ENCODE assay signal across 6 cellular contexts in genomic region chr17:7216242-7217112, GRCh38. TPM values are rescaled to one million over a fixed set of nuclear protein-coding genes. Genes with fewer than 3 reads are reported as not detected.
A peak's percentile ranks its signal among the peaks of the same experiment; 100 is the strongest.
DNase-seq lines count a peak whose midpoint lies in the region; ATAC-seq, FAIRE-seq and TF ChIP-seq lines count a peak whose summit lies in the region.

No MANE protein-coding gene starts in this region.

- H3K27me3 ChIP-seq in HAP-1 (ENCODE audit: low read depth) (no peaks in the 10 kb centered on the region), neural progenitor cell (no peaks in the 10 kb centered on the region)

- peak overlapping the region; percentile 51 for H3K9ac ChIP-seq in neural progenitor cell

- peak overlapping the region; percentile 6; the same call in 1 of the 2 replicates for H3K4me3 ChIP-seq in HAP-1
- peak overlapping the region; percentile 59 for H3K4me3 ChIP-seq in neural progenitor cell

- H3K27ac Mint-ChIP-seq in MCF 10A (ENCODE audit: low read depth, unreplicated experiment) (no peak overlapping the region), neural progenitor cell (peak overlapping the region; percentile 0)

- peaks cover 15% of the 10 kb centered on the region for H3K36me3 ChIP-seq in HAP-1 (replicated peaks)
- no peaks in the 10 kb centered on the region for H3K36me3 ChIP-seq in neural progenitor cell

- peaks cover 43% of the 10 kb centered on the region for H3K79me2 ChIP-seq in neural progenitor cell (ENCODE audit: low read depth)

- no peak overlapping the region for H2AFZ ChIP-seq in neural progenitor cell (replicated peaks)

- peaks cover 21% of the 10 kb centered on the region for H4K20me1 ChIP-seq in neural progenitor cell (ENCODE audit: low read depth)

- peak overlapping the region; percentile 22 for H3K4me3 Mint-ChIP-seq in MCF 10A (ENCODE audit: unreplicated experiment)
- peak overlapping the region; percentile 83 for H3K4me3 Mint-ChIP-seq in neural progenitor cell

- POLR2A ChIA-PET in MCF 10A (lab: Yijun Ruan, JAX) = interaction anchor here (0.5 kb wide), 1 partner anchor 34 kb away, joined by 3 read pairs; no protein-coding TSS in a partner anchor

- H3K9me3 Mint-ChIP-seq in MCF 10A (ENCODE audit: unreplicated experiment) (no peaks in the 10 kb centered on the region), neural progenitor cell (no peaks in the 10 kb centered on the region)

- CTCF ChIA-PET in MCF 10A (lab: Yijun Ruan, JAX) = no interaction called here

- no peak for DNase-seq in HAP-1 (ENCODE audit: low spot score in 2 of 2)
- no peak for DNase-seq in MCF 10A (ENCODE audit: unreplicated experiment)
- no peak for DNase-seq in neural progenitor cell (ENCODE audit: low spot score)
- DNase-seq in stimulated activated CD4-positive, alpha-beta T cell treated with anti-CD3 and anti-CD28 coated beads, Interleukin-4, amount 100 ng/mL, for 24 hours = no peak
- DNase-seq in frontal cortex (ENCODE audit: low spot score in 2 of 2) = no peak

- FAIRE-seq in frontal cortex (lab: Jason Lieb, UNC) = no peak

- H3K27ac ChIP-seq in neural progenitor cell = no peak overlapping the region

- no peak for ATAC-seq in GM18520 (IDR thresholded peaks at IDR 0.05; ENCODE audit: unreplicated experiment)

- BruUV-seq in MCF 10A (replicated peaks; lab: Mats Ljungman, UMichigan) = no TSS peak

- no peaks in the 10 kb centered on the region for H3K9me3 ChIP-seq in HAP-1
- no peaks in the 10 kb centered on the region for H3K9me3 ChIP-seq in neural progenitor cell (ENCODE audit: low read depth)

- H3K4me1 ChIP-seq in HAP-1 (peaks cover 21% of the 10 kb centered on the region), neural progenitor cell (peaks cover 53% of the 10 kb centered on the region)

- H3K4me2 ChIP-seq in neural progenitor cell = peak overlapping the region; percentile 85

- intact Hi-C loops in MCF 10A (cut with micrococcal nuclease) = no loop called here

- H3F3A ChIP-seq in neural progenitor cell (ENCODE audit: low read depth) = peaks cover 75% of the 10 kb centered on the region

- H3K27me3 Mint-ChIP-seq in MCF 10A (ENCODE audit: insufficient read depth, unreplicated experiment) (no peaks in the 10 kb centered on the region), neural progenitor cell (ENCODE audit: insufficient read depth, low read depth) (peaks cover 23% of the 10 kb centered on the region)

- TF ChIP-seq CTCF in MCF 10A (IDR thresholded peaks at IDR 0.05; ENCODE audit: unreplicated experiment) (no peak), neural progenitor cell (IDR thresholded peaks at IDR 0.05) (no peak)

- H3K36me3 Mint-ChIP-seq in MCF 10A (ENCODE audit: insufficient read depth, unreplicated experiment) (peaks cover 35% of the 10 kb centered on the region), neural progenitor cell (peaks cover 10% of the 10 kb centered on the region)

- in situ Hi-C loops in HAP-1 (cut with MboI; ENCODE audit: low sequenced_read_pairs) = no loop called here

- peaks cover 41% of the 10 kb centered on the region for H3K4me1 Mint-ChIP-seq in MCF 10A (ENCODE audit: insufficient read depth, unreplicated experiment)
- peaks cover 69% of the 10 kb centered on the region for H3K4me1 Mint-ChIP-seq in neural progenitor cell

RNA-seq across cellular contexts. Expression of gene DLG4, which starts 3.2 kb away (rescaled TPM):
- total RNA-seq in MCF 10A (2022) (7.6 TPM in 2 replicates), neural progenitor cell (ENCODE audit: low replicate concordance) (23.5 and 50.5 TPM in 2 replicates), frontal cortex (111 TPM)

RNA-seq across cellular contexts. Expression of gene ACADVL, which starts 3.3 kb away (rescaled TPM):
- total RNA-seq in MCF 10A (2022) (387 and 413 TPM in 2 replicates), neural progenitor cell (ENCODE audit: low replicate concordance) (86.7 and 194 TPM in 2 replicates), frontal cortex (65.6 TPM)

RNA-seq across cellular contexts. Expression of gene DVL2, which starts 17.8 kb away (rescaled TPM):
- total RNA-seq in MCF 10A (2022) (34.9 and 37.4 TPM in 2 replicates), neural progenitor cell (ENCODE audit: low replicate concordance) (43.9 and 113 TPM in 2 replicates), frontal cortex (53.4 TPM)

RNA-seq across cellular contexts. Expression of gene PHF23, which starts 22.8 kb away (rescaled TPM):
- 41.8 and 47.1 TPM in 2 replicates for total RNA-seq in MCF 10A (2022)
- total RNA-seq in neural progenitor cell (ENCODE audit: low replicate concordance) = 31.6 and 59.1 TPM in 2 replicates
- 34.6 TPM for total RNA-seq in frontal cortex

RNA-seq across cellular contexts. Expression of gene GABARAP, which starts 25.8 kb away (rescaled TPM):
- total RNA-seq in MCF 10A (2022) (226 and 294 TPM in 2 replicates), neural progenitor cell (ENCODE audit: low replicate concordance) (225 and 276 TPM in 2 replicates), frontal cortex (108 TPM)
